In genomic region chr1:230356869-230357778, GRCh38 we compare ENCODE assay signal across 18 cellular contexts.
"Had no signal": no experiment of that assay in that cellular context is flagged by ENCODE, and none has a peak within 500 bp of the region (broad histone marks: within the 10 kb centered on the region; RNA-seq: fewer than 3 reads in every experiment).

No MANE protein-coding gene starts in this region.

- H3K27ac ChIP-seq: adrenal gland, epithelial cell of prostate, gastrocnemius medialis, heart left ventricle, neutrophil, tibial nerve, uterus had no signal

- H3K4me3 ChIP-seq: adrenal gland, gastrocnemius medialis, heart left ventricle, tibial nerve, uterus had no signal

- H3K9me3 ChIP-seq: adrenal gland, gastrocnemius medialis, heart left ventricle, neutrophil, tibial nerve, uterus had no signal

- H3K27me3 ChIP-seq: adrenal gland, gastrocnemius medialis, heart left ventricle, neutrophil, tibial nerve, uterus had no signal

- DNase-seq: activated CD4-positive, alpha-beta T cell treated with anti-CD3 and anti-CD28 coated beads for 48 hours; activated CD8-positive, alpha-beta T cell treated with anti-CD3 and anti-CD28 coated beads for 36 hours; activated effector memory CD4-positive, alpha-beta T cell treated with anti-CD3 and anti-CD28 coated beads, Interleukin-2, amount 50 U/mL, for 16 hours; activated T-cell treated with anti-CD3 and anti-CD28 coated beads, Interleukin-2, amount 50 U/mL, for 48 hours; adrenal gland; dermis blood vessel endothelial cell; gastrocnemius medialis; heart left ventricle; retina; stimulated activated CD4-positive, alpha-beta T cell treated with anti-CD3 and anti-CD28 coated beads, Interleukin-15, amount 100 ng/mL, for 24 hours; stimulated activated CD4-positive, alpha-beta T cell treated with anti-CD3 and anti-CD28 coated beads, Interleukin-4, amount 100 ng/mL, for 24 hours; stimulated activated naive CD4-positive, alpha-beta T cell; T-helper 17 cell; uterus had no signal

- H3K4me1 ChIP-seq: adrenal gland, gastrocnemius medialis, heart left ventricle, tibial nerve, uterus had no signal

- H3K36me3 ChIP-seq: adrenal gland, gastrocnemius medialis, heart left ventricle, neutrophil, tibial nerve, uterus had no signal

- ATAC-seq: activated CD8-positive, alpha-beta T cell treated with anti-CD3 and anti-CD28 coated beads for 36 hours; gastrocnemius medialis; heart left ventricle; T-helper 17 cell; WTC11 had no signal
